In the genomic region with DNA sequence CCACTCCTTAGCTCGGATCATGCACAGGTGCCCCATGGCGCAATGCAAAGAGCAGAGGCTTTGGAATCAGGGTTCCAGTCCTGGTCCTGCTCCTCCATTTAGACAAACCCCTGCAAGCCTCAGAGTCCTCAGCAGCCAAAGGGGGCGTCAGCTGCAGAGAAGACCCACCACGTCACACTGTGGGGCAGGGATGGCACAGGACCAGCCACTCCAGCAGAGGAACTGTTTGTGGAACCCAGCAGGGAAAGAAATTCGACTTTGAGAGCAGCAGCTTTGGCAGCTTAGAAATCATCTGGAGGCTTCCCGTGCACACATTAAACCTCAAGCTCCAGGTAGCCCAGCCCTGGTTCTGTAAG, we compare ENCODE assay signal across 1 cellular context.
TF ChIP-seq lines count a peak whose summit lies in the region.

No MANE protein-coding gene starts in this region.

TF ChIP-seq in IMR-90, 13 proteins besides CTCF, POLR2A, EP300 and RAD21:
- TF ChIP-seq FOS (IDR thresholded peaks at IDR 0.05; ENCODE audit: low read depth, low read length) (no peak), BHLHE40 (IDR thresholded peaks at IDR 0.05; ENCODE audit: low read depth, low read length) (no peak), NFE2L2 (IDR thresholded peaks at IDR 0.05; ENCODE audit: low read depth, low read length) (no peak), CHD1 (IDR thresholded peaks at IDR 0.05; ENCODE audit: low read depth, low read length) (no peak), RCOR1 (IDR thresholded peaks at IDR 0.05; ENCODE audit: insufficient replicate concordance, low read length) (no peak), RFX5 (IDR thresholded peaks at IDR 0.05; ENCODE audit: low read depth, low read length) (no peak), MXI1 (IDR thresholded peaks at IDR 0.05; ENCODE audit: borderline replicate concordance, low read depth, low read length) (no peak), MAZ (IDR thresholded peaks at IDR 0.05; ENCODE audit: borderline replicate concordance, low read depth, low read length) (no peak), CEBPB (IDR thresholded peaks at IDR 0.05; ENCODE audit: low read depth, low read length) (no peak), SMC3 (IDR thresholded peaks at IDR 0.05; ENCODE audit: low read depth, low read length) (no peak), MAFK (IDR thresholded peaks at IDR 0.05; ENCODE audit: low read depth, low read length) (no peak)
- TF ChIP-seq, protein P1, sequence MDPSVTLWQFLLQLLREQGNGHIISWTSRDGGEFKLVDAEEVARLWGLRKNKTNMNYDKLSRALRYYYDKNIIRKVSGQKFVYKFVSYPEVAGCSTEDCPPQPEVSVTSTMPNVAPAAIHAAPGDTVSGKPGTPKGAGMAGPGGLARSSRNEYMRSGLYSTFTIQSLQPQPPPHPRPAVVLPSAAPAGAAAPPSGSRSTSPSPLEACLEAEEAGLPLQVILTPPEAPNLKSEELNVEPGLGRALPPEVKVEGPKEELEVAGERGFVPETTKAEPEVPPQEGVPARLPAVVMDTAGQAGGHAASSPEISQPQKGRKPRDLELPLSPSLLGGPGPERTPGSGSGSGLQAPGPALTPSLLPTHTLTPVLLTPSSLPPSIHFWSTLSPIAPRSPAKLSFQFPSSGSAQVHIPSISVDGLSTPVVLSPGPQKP (IDR thresholded peaks at IDR 0.05; ENCODE audit: borderline replicate concordance, low read depth, low read length), result no peak
- TF ChIP-seq, protein P2, sequence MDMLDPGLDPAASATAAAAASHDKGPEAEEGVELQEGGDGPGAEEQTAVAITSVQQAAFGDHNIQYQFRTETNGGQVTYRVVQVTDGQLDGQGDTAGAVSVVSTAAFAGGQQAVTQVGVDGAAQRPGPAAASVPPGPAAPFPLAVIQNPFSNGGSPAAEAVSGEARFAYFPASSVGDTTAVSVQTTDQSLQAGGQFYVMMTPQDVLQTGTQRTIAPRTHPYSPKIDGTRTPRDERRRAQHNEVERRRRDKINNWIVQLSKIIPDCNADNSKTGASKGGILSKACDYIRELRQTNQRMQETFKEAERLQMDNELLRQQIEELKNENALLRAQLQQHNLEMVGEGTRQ (IDR thresholded peaks at IDR 0.05; ENCODE audit: low read depth, low read length), result no peak
